8 cellular contexts compared by ENCODE assay signal in genomic region chr11:129766858-129767604, GRCh38. TPM values are rescaled to one million over a fixed set of nuclear protein-coding genes. Genes with fewer than 3 reads are reported as not detected.
DNase-seq lines count a peak whose midpoint lies in the region; ATAC-seq and TF ChIP-seq lines count a peak whose summit lies in the region.

No MANE protein-coding gene starts in this region.

- TF ChIP-seq CTCF in A673 (conservative IDR thresholded peaks at IDR 0.05; ENCODE audit: low read depth, low read length) = peak; percentile 83
- peak; percentile 69 for TF ChIP-seq CTCF in astrocyte of the spinal cord (IDR thresholded peaks at IDR 0.05; ENCODE audit: low read depth, low read length)
- TF ChIP-seq CTCF in esophagus muscularis mucosa (IDR thresholded peaks at IDR 0.05) = no peak

- DNase-seq in A673 (ENCODE audit: low spot score) = peak; percentile 66
- DNase-seq in ELR (ENCODE audit: low read depth) = peak; percentile 57
- peak; percentile 76 to 92 for DNase-seq in NCI-H526 (lab: John Stamatoyannopoulos, UW)
- DNase-seq in astrocyte of the spinal cord (ENCODE audit: low read depth, low spot score) = peak; percentile 20
- peak in 6 of 9 donors; percentile 14 to 39 (median 20) for DNase-seq in naive thymus-derived CD4-positive, alpha-beta T cell
- DNase-seq in activated T-helper 2 cell treated with anti-CD3 and anti-CD28 coated beads, Interferon-gamma antibody, Interleukin-2, Interleukin-4, amounts not matched to agents 10 μg/mL and 5 μg/mL and 100 μg/mL, durations not matched to agents 14 hours and 24 hours and 36 hours (ENCODE audit: low spot score) = no peak
- no peak for DNase-seq in esophagus muscularis mucosa (ENCODE audit: extremely low spot score)
- DNase-seq in HPDE6-E6E7 (ENCODE audit: extremely low spot score) = no peak

- in situ Hi-C loops in astrocyte of the spinal cord (cut with HindIII; ENCODE audit: low sequenced_read_pairs) = no loop called here

- H3K27me3 Mint-ChIP-seq in naive thymus-derived CD4-positive, alpha-beta T cell = peaks cover 0 to 10% (median 4%) of the 10 kb centered on the region in 5 donors
- H3K27me3 Mint-ChIP-seq in activated T-helper 2 cell treated with anti-CD3 and anti-CD28 coated beads, Interferon-gamma antibody, Interleukin-2, Interleukin-4, amounts not matched to agents 10 μg/mL and 5 μg/mL and 100 μg/mL, durations not matched to agents 14 hours and 24 hours and 36 hours (ENCODE audit: low read depth) = peaks cover 10% of the 10 kb centered on the region

- CTCF ChIA-PET in A673 (lab: Charles Lee) = interaction anchor here (1.1 kb wide), 1 partner anchor 365 kb away, joined by 4 read pairs; no protein-coding TSS in a partner anchor
- CTCF ChIA-PET in naive thymus-derived CD4-positive, alpha-beta T cell (lab: Charles Lee) = interaction anchor here (0.6 to 0.7 kb wide), 3 partner anchors 14 to 387 kb away, joined by 3 to 4 read pairs (median 3); no protein-coding TSS in a partner anchor

- 26% methylated on average over 8 of the region's 8 CpGs for WGBS in esophagus muscularis mucosa

- H3K36me3 ChIP-seq in A673 (ENCODE audit: insufficient read depth, low read length, poor library complexity, severe bottlenecking) (no peaks in the 10 kb centered on the region), esophagus muscularis mucosa (no peaks in the 10 kb centered on the region)
- no peaks in the 10 kb centered on the region for H3K36me3 ChIP-seq in naive thymus-derived CD4-positive, alpha-beta T cell (ENCODE audit: control insufficient read depth in 2 of 3, insufficient read depth in 3 of 3, low read length in 3 of 3)

- H3K36me3 Mint-ChIP-seq in naive thymus-derived CD4-positive, alpha-beta T cell = peaks cover 3 to 38% (median 26%) of the 10 kb centered on the region in 5 donors
- no peaks in the 10 kb centered on the region for H3K36me3 Mint-ChIP-seq in activated T-helper 2 cell treated with anti-CD3 and anti-CD28 coated beads, Interferon-gamma antibody, Interleukin-2, Interleukin-4, amounts not matched to agents 10 μg/mL and 5 μg/mL and 100 μg/mL, durations not matched to agents 14 hours and 24 hours and 36 hours (ENCODE audit: low read depth)

- no TSS peak for BruUV-seq in A673 (replicated peaks; lab: Mats Ljungman, UMichigan)

- no peak for TF ChIP-seq POLR2A in esophagus muscularis mucosa (IDR thresholded peaks at IDR 0.05; ENCODE audit: low read depth)

- POLR2A ChIA-PET in A673 (lab: Charles Lee; ENCODE audit: low non-redundant PET) = no interaction called here
- POLR2A ChIA-PET in naive thymus-derived CD4-positive, alpha-beta T cell (lab: Charles Lee) = interaction anchor here (0.6 to 1.5 kb wide), 2 partner anchors 46 to 47 kb away, joined by 4 to 5 read pairs; no protein-coding TSS in a partner anchor

- H3K27me3 ChIP-seq in A673 (replicated peaks; ENCODE audit: insufficient read depth, low read depth, low read length, poor library complexity) (no peaks in the 10 kb centered on the region), esophagus muscularis mucosa (peaks cover 0 to 5% (median 0%) of the 10 kb centered on the region in 4 donors)
- no peaks in the 10 kb centered on the region for H3K27me3 ChIP-seq in naive thymus-derived CD4-positive, alpha-beta T cell (ENCODE audit: control insufficient read depth in 2 of 2, insufficient read depth in 2 of 2, low read length in 2 of 2)

- ATAC-seq in naive thymus-derived CD4-positive, alpha-beta T cell = peak; percentile 40

- intact Hi-C loops in A673 (cut with micrococcal nuclease; ENCODE audit: unreplicated experiment) (loop anchor here (5.0 kb wide), 1 partner anchor 365 kb away; no protein-coding TSS in a partner anchor), esophagus muscularis mucosa (cut with DNase I) (no loop called here)
- intact Hi-C loops in naive thymus-derived CD4-positive, alpha-beta T cell (cut with micrococcal nuclease) = loop anchor here (1.0 to 5.0 kb wide), 4 partner anchors 45 to 365 kb away; no protein-coding TSS in a partner anchor
- intact Hi-C loops in activated T-helper 2 cell treated with anti-CD3 and anti-CD28 coated beads, Interferon-gamma antibody, Interleukin-2, Interleukin-4, amounts not matched to agents 10 μg/mL and 5 μg/mL and 100 μg/mL, durations not matched to agents 14 hours and 24 hours and 36 hours (cut with micrococcal nuclease) = no loop called here

- no peak overlapping the region for H3K4me3 ChIP-seq in A673 (ENCODE audit: low read depth, low read length, poor library complexity, severe bottlenecking)
- no peak overlapping the region for H3K4me3 ChIP-seq in astrocyte of the spinal cord (ENCODE audit: low read depth, low read length)
- H3K4me3 ChIP-seq in naive thymus-derived CD4-positive, alpha-beta T cell (ENCODE audit: low read length) = no peak overlapping the region
- no peak overlapping the region for H3K4me3 ChIP-seq in esophagus muscularis mucosa

- no peak overlapping the region for H3K27ac ChIP-seq in A673 (ENCODE audit: low read depth, low read length, poor library complexity, severe bottlenecking)
- H3K27ac ChIP-seq in naive thymus-derived CD4-positive, alpha-beta T cell (ENCODE audit: low read depth, low read length) = no peak overlapping the region
- H3K27ac ChIP-seq in esophagus muscularis mucosa (replicated peaks in 1 of 4) = no peak overlapping the region

- H3K27ac Mint-ChIP-seq in naive thymus-derived CD4-positive, alpha-beta T cell = peak overlapping the region in 2 of 9 donors; percentile 6 to 29
- no peak overlapping the region for H3K27ac Mint-ChIP-seq in activated T-helper 2 cell treated with anti-CD3 and anti-CD28 coated beads, Interferon-gamma antibody, Interleukin-2, Interleukin-4, amounts not matched to agents 10 μg/mL and 5 μg/mL and 100 μg/mL, durations not matched to agents 14 hours and 24 hours and 36 hours

- no peaks in the 10 kb centered on the region for H3K9me3 ChIP-seq in A673 (ENCODE audit: low read depth, low read length, poor library complexity, severe bottlenecking)
- H3K9me3 ChIP-seq in naive thymus-derived CD4-positive, alpha-beta T cell (ENCODE audit: control insufficient read depth in 2 of 3, low read length in 3 of 3) = no peaks in the 10 kb centered on the region
- no peaks in the 10 kb centered on the region for H3K9me3 ChIP-seq in esophagus muscularis mucosa

- peaks cover 4 to 22% (median 13%) of the 10 kb centered on the region in 11 donors for H3K9me3 Mint-ChIP-seq in naive thymus-derived CD4-positive, alpha-beta T cell
- peaks cover 5% of the 10 kb centered on the region for H3K9me3 Mint-ChIP-seq in activated T-helper 2 cell treated with anti-CD3 and anti-CD28 coated beads, Interferon-gamma antibody, Interleukin-2, Interleukin-4, amounts not matched to agents 10 μg/mL and 5 μg/mL and 100 μg/mL, durations not matched to agents 14 hours and 24 hours and 36 hours

- peak overlapping the region in 2 of 10 donors; percentile 1 to 50 for H3K4me3 Mint-ChIP-seq in naive thymus-derived CD4-positive, alpha-beta T cell
- H3K4me3 Mint-ChIP-seq in activated T-helper 2 cell treated with anti-CD3 and anti-CD28 coated beads, Interferon-gamma antibody, Interleukin-2, Interleukin-4, amounts not matched to agents 10 μg/mL and 5 μg/mL and 100 μg/mL, durations not matched to agents 14 hours and 24 hours and 36 hours (ENCODE audit: low read depth) = no peak overlapping the region

- H3K4me1 Mint-ChIP-seq in naive thymus-derived CD4-positive, alpha-beta T cell = peaks cover 0 to 11% (median 5%) of the 10 kb centered on the region in 7 donors
- H3K4me1 Mint-ChIP-seq in activated T-helper 2 cell treated with anti-CD3 and anti-CD28 coated beads, Interferon-gamma antibody, Interleukin-2, Interleukin-4, amounts not matched to agents 10 μg/mL and 5 μg/mL and 100 μg/mL, durations not matched to agents 14 hours and 24 hours and 36 hours (ENCODE audit: low read depth) = peaks cover 5% of the 10 kb centered on the region

- TF ChIP-seq EP300 in esophagus muscularis mucosa (IDR thresholded peaks at IDR 0.05) = no peak

- H3K4me1 ChIP-seq in A673 (ENCODE audit: insufficient read depth, low read length, poor library complexity, severe bottlenecking) (no peaks in the 10 kb centered on the region), esophagus muscularis mucosa (no peaks in the 10 kb centered on the region)
- H3K4me1 ChIP-seq in naive thymus-derived CD4-positive, alpha-beta T cell (ENCODE audit: control insufficient read depth in 2 of 2, insufficient read depth in 2 of 2, low read length in 2 of 2) = no peaks in the 10 kb centered on the region

RNA-seq across cellular contexts. Expression of gene TMEM45B, which starts 48.6 kb away (rescaled TPM):
- total RNA-seq in A673 (2021) = not detected in 2 replicates
- 10 to 100 TPM in 2 of 5 experiments, 1 to 10 TPM in 3; 2.3 to 40.8 (median 3.6) TPM for total RNA-seq in naive thymus-derived CD4-positive, alpha-beta T cell
- 10 to 100 TPM; 11.9 to 12.4 TPM for polyA plus RNA-seq in naive thymus-derived CD4-positive, alpha-beta T cell
- total RNA-seq in activated T-helper 2 cell treated with anti-CD3 and anti-CD28 coated beads, Interferon-gamma antibody, Interleukin-2, Interleukin-4, amounts not matched to agents 10 μg/mL and 5 μg/mL and 100 μg/mL, durations not matched to agents 14 hours and 24 hours and 36 hours = 0.27 and 0.39 TPM in 2 replicates
- under 1 TPM in 2 of 4 donors, not detected in 2; 0.11 to 0.66 TPM for total RNA-seq in esophagus muscularis mucosa

Comparison
In these comparisons a context has a peak if more than half of its experiments do, and no peak if none do; other contexts are left out.
1. DNase-seq: peak in A673 (single experiment), ELR (single experiment), NCI-H526 (2 of 2), astrocyte of the spinal cord (single experiment) and naive thymus-derived CD4-positive, alpha-beta T cell (6 of 9); none in activated T-helper 2 cell treated with anti-CD3 and anti-CD28 coated beads, Interferon-gamma antibody, Interleukin-2, Interleukin-4, amounts not matched to agents 10 μg/mL and 5 μg/mL and 100 μg/mL, durations not matched to agents 14 hours and 24 hours and 36 hours (single experiment), esophagus muscularis mucosa (single experiment) and HPDE6-E6E7 (single experiment).
2. CTCF ChIP-seq: peak in A673 (single experiment) and astrocyte of the spinal cord (single experiment); none in esophagus muscularis mucosa (0 of 3).
3. intact Hi-C loops: an anchor here in A673 (5.0 kb wide) and naive thymus-derived CD4-positive, alpha-beta T cell (1.0 to 5.0 kb wide); none called in activated T-helper 2 cell treated with anti-CD3 and anti-CD28 coated beads, Interferon-gamma antibody, Interleukin-2, Interleukin-4, amounts not matched to agents 10 μg/mL and 5 μg/mL and 100 μg/mL, durations not matched to agents 14 hours and 24 hours and 36 hours and esophagus muscularis mucosa.